In genomic region chr12:7156259-7157197, GRCh38 we compare ENCODE assay signal across 27 cellular contexts. TPM values are rescaled to one million over a fixed set of nuclear protein-coding genes. Genes with fewer than 3 reads are reported as not detected.
DNase-seq lines count a peak whose midpoint lies in the region; ATAC-seq and TF ChIP-seq lines count a peak whose summit lies in the region.
"Had no signal": no experiment of that assay in that cellular context is flagged by ENCODE, and none has a peak within 500 bp of the region (broad histone marks: within the 10 kb centered on the region; RNA-seq: fewer than 3 reads in every experiment).

No MANE protein-coding gene starts in this region.

- no peak overlapping the region for H4K5ac ChIP-seq in H9 (ENCODE audit: insufficient read length, low read depth, low read length)

- H4K20me1 ChIP-seq in H9 (ENCODE audit: control insufficient read depth, insufficient read depth, insufficient read length): no peaks in the 10 kb centered on the region

- no peak overlapping the region for H2AK5ac ChIP-seq in H9 (ENCODE audit: insufficient read length, low read length)

- H3K36me3 ChIP-seq in lower lobe of right lung: peaks cover 14% of the 10 kb centered on the region
- H3K36me3 ChIP-seq: uterus had no signal

- no peak overlapping the region for H2BK12ac ChIP-seq in H9 (ENCODE audit: insufficient read length, low read depth, low read length)

- TF ChIP-seq CTCF in GM10248 (IDR thresholded peaks at IDR 0.05; ENCODE audit: control extremely low read depth, extremely low read depth, low read depth, missing control alignments) (no peak), RWPE1 (conservative IDR thresholded peaks at IDR 0.05; ENCODE audit: low read depth) (no peak), lower lobe of right lung (IDR thresholded peaks at IDR 0.05) (no peak), H9 (conservative IDR thresholded peaks at IDR 0.05) (no peak)

- H3K9me3 ChIP-seq in lower lobe of right lung (no peaks in the 10 kb centered on the region), H9 (ENCODE audit: control insufficient read depth, low read depth, low read length) (no peaks in the 10 kb centered on the region)
- H3K9me3 ChIP-seq: psoas muscle, uterus had no signal

- H3K23ac ChIP-seq in H9 (ENCODE audit: insufficient read length, low read depth, low read length): no peak overlapping the region

- H3K27me3 ChIP-seq in lower lobe of right lung (ENCODE audit: low read depth) (no peaks in the 10 kb centered on the region), H9 (ENCODE audit: insufficient read depth, low read length) (no peaks in the 10 kb centered on the region)
- H3K27me3 ChIP-seq: uterus had no signal

- H3K4me3 Mint-ChIP-seq in H9: no peak overlapping the region
- H3K4me3 Mint-ChIP-seq: activated CD4-positive, alpha-beta T cell treated with anti-CD3 and anti-CD28 coated beads for 36 hours; activated CD8-positive, alpha-beta T cell treated with anti-CD3 and anti-CD28 coated beads for 36 hours; activated naive CD4-positive, alpha-beta T cell treated with anti-CD3 and anti-CD28 coated beads for 36 hours; activated T-helper 1 cell treated with anti-CD3 and anti-CD28 coated beads, Interleukin-12 subunit alpha, Interleukin-12 subunit beta, Interleukin-2, Interleukin-4 antibody, amounts not matched to agents 30 ng/mL and 10 ng/mL and 1 ng/mL, durations not matched to agents 14 hours and 24 hours and 36 hours; stimulated activated naive B cell treated with anti-CD40 and anti-IgM and Interleukin-4, amounts not matched to agents 10 μg/mL and 1 μg/mL and 100 μg/mL, for 72 hours had no signal

- H3K27ac ChIP-seq in RWPE1 (peak overlapping the region; percentile 59), lower lobe of right lung (peak overlapping the region; percentile 24), temporal lobe (ENCODE audit: low read depth, low read length) (peak overlapping the region; percentile 3), H9 (ENCODE audit: insufficient read length, low read depth, low read length) (no peak overlapping the region)
- H3K27ac ChIP-seq: psoas muscle, uterus had no signal

- H3K18ac ChIP-seq in H9 (ENCODE audit: insufficient read length, low read depth, low read length): no peak overlapping the region

- no peak overlapping the region for H4K91ac ChIP-seq in H9 (ENCODE audit: insufficient read length, low read depth, low read length)

- H4K8ac ChIP-seq in H9 (replicated peaks; ENCODE audit: insufficient read length, low read depth, low read length): no peak overlapping the region

- H2BK5ac ChIP-seq in H9 (ENCODE audit: insufficient read length, low read length): no peak overlapping the region

- H3K4me1 Mint-ChIP-seq in H9: no peaks in the 10 kb centered on the region
- H3K4me1 Mint-ChIP-seq: activated CD4-positive, alpha-beta T cell treated with anti-CD3 and anti-CD28 coated beads for 36 hours; naive B cell had no signal

- H3K9me3 Mint-ChIP-seq in H9: no peaks in the 10 kb centered on the region
- H3K9me3 Mint-ChIP-seq: activated CD8-positive, alpha-beta T cell treated with anti-CD3 and anti-CD28 coated beads for 36 hours; activated naive CD4-positive, alpha-beta T cell treated with anti-CD3 and anti-CD28 coated beads for 36 hours; activated T-helper 1 cell treated with anti-CD3 and anti-CD28 coated beads, Interleukin-12 subunit alpha, Interleukin-12 subunit beta, Interleukin-2, Interleukin-4 antibody, amounts not matched to agents 30 ng/mL and 10 ng/mL and 1 ng/mL, durations not matched to agents 14 hours and 24 hours and 36 hours; naive B cell; stimulated activated naive B cell treated with anti-CD40 and anti-IgM and Interleukin-4, amounts not matched to agents 10 μg/mL and 1 μg/mL and 100 μg/mL, for 72 hours had no signal

- H3K27me3 Mint-ChIP-seq in H9 (ENCODE audit: low read depth): peaks cover 6% of the 10 kb centered on the region; the same call in 1 of the 2 replicates
- H3K27me3 Mint-ChIP-seq: activated CD4-positive, alpha-beta T cell treated with anti-CD3 and anti-CD28 coated beads for 36 hours; activated CD8-positive, alpha-beta T cell treated with anti-CD3 and anti-CD28 coated beads for 36 hours had no signal

- intact Hi-C loops in lower lobe of right lung (cut with DNase I): no loop called here

- H3K4me2 ChIP-seq in H9 (ENCODE audit: insufficient read depth, insufficient read length, low read length): no peak overlapping the region

- CTCF ChIA-PET in GM10248 (lab: Yijun Ruan, JAX): interaction anchor here (0.8 to 3.0 kb wide), 3 partner anchors 9 to 44 kb away, joined by 3 to 17 read pairs (median 3); no protein-coding TSS in a partner anchor
- CTCF ChIA-PET in RWPE1 (lab: Yijun Ruan, JAX): interaction anchor here (0.9 kb wide), 1 partner anchor 48 kb away, joined by 4 read pairs; no protein-coding TSS in a partner anchor

- no peak overlapping the region for H2AFZ ChIP-seq in H9 (ENCODE audit: low read length)

- DNase-seq in GM10248 (ENCODE audit: extremely low spot score) (peak; percentile 8), RWPE1 (ENCODE audit: low spot score) (no peak), lower lobe of right lung (no peak), H9 (no peak)
- no peak for DNase-seq in stimulated activated CD4-positive, alpha-beta T cell treated with anti-CD3 and anti-CD28 coated beads, Interleukin-4, amount 100 ng/mL, for 1 hour
- DNase-seq in activated CD4-positive, alpha-beta T cell treated with anti-CD3 and anti-CD28 coated beads for 1 hour: no peak
- DNase-seq: ACHN; activated CD4-positive, alpha-beta T cell treated with anti-CD3 and anti-CD28 coated beads for 36 hours; activated CD8-positive, alpha-beta memory T cell treated with anti-CD3 and anti-CD28 coated beads, Interleukin-2, amount 50 U/mL, for 48 hours; activated CD8-positive, alpha-beta T cell treated with anti-CD3 and anti-CD28 coated beads for 36 hours; activated naive CD4-positive, alpha-beta T cell treated with anti-CD3 and anti-CD28 coated beads for 36 hours; amygdala; effector CD8-positive, alpha-beta T cell; EL; Kasumi-1; midbrain; naive B cell; psoas muscle; SIG-M5; stimulated activated naive B cell treated with anti-CD40 and anti-IgM and Interleukin-4, amounts not matched to agents 10 μg/mL and 1 μg/mL and 100 μg/mL, for 72 hours; uterus had no signal

- H2BK20ac ChIP-seq in H9 (ENCODE audit: low read depth, low read length, poor library complexity, severe bottlenecking): no peak overlapping the region

- H3K79me2 ChIP-seq in H9 (ENCODE audit: insufficient read depth, low read length): no peaks in the 10 kb centered on the region

- no peak overlapping the region for H3K9ac ChIP-seq in H9 (ENCODE audit: extremely low read depth, insufficient read length, low read length)

- H2BK120ac ChIP-seq in H9 (ENCODE audit: low read depth, low read length, poor library complexity, severe bottlenecking): no peak overlapping the region

- no peaks in the 10 kb centered on the region for H3K79me1 ChIP-seq in H9 (ENCODE audit: insufficient read depth, low read depth, low read length, poor library complexity, severe bottlenecking)

- no peak overlapping the region for H3K14ac ChIP-seq in H9 (ENCODE audit: insufficient read depth, low read length)

- H3K27ac Mint-ChIP-seq in H9: peak overlapping the region in 1 of 3 experiments; percentile 45; a peak in 1 of 7 replicates
- H3K27ac Mint-ChIP-seq: activated CD4-positive, alpha-beta T cell treated with anti-CD3 and anti-CD28 coated beads for 36 hours; activated naive CD4-positive, alpha-beta T cell treated with anti-CD3 and anti-CD28 coated beads for 36 hours; activated T-helper 1 cell treated with anti-CD3 and anti-CD28 coated beads, Interleukin-12 subunit alpha, Interleukin-12 subunit beta, Interleukin-2, Interleukin-4 antibody, amounts not matched to agents 30 ng/mL and 10 ng/mL and 1 ng/mL, durations not matched to agents 14 hours and 24 hours and 36 hours; stimulated activated naive B cell treated with anti-CD40 and anti-IgM and Interleukin-4, amounts not matched to agents 10 μg/mL and 1 μg/mL and 100 μg/mL, for 72 hours had no signal

- H3K23me2 ChIP-seq in H9 (ENCODE audit: insufficient read length, low read depth, low read length, poor library complexity, severe bottlenecking): no peaks in the 10 kb centered on the region

- POLR2A ChIA-PET in GM10248 (lab: Yijun Ruan, JAX) (no interaction called here), RWPE1 (lab: Yijun Ruan, JAX; ENCODE audit: low non-redundant PET) (no interaction called here)

- peak overlapping the region; percentile 43 for H3K4me3 ChIP-seq in lower lobe of right lung
- H3K4me3 ChIP-seq: GM12878, psoas muscle, uterus had no signal

- no peak overlapping the region for H2BK15ac ChIP-seq in H9 (ENCODE audit: low read depth, low read length)

- peaks cover 18% of the 10 kb centered on the region for H3K4me1 ChIP-seq in lower lobe of right lung
- no peaks in the 10 kb centered on the region for H3K4me1 ChIP-seq in H9 (ENCODE audit: insufficient read depth, low read length)
- H3K4me1 ChIP-seq: psoas muscle, uterus had no signal

- H3K36me3 Mint-ChIP-seq in H9 (ENCODE audit: insufficient read depth in 1 of 3, low read depth in 3 of 3): peaks cover 0 to 7% (median 5%) of the 10 kb centered on the region in 3 experiments; a peak in 3 of 7 replicates
- H3K36me3 Mint-ChIP-seq: naive B cell had no signal

- H3T11ph ChIP-seq in H9 (ENCODE audit: low read length): no peak overlapping the region

- no peak overlapping the region for H3K56ac ChIP-seq in H9 (ENCODE audit: insufficient read length, low read depth, low read length)

- ATAC-seq in lower lobe of right lung: peak in 1 of 2 donors; percentile 2
- ATAC-seq: activated CD4-positive, alpha-beta T cell treated with anti-CD3 and anti-CD28 coated beads for 36 hours; activated CD8-positive, alpha-beta T cell treated with anti-CD3 and anti-CD28 coated beads for 36 hours; GM12878; HCT116; psoas muscle; stimulated activated naive B cell treated with anti-CD40 and anti-IgM and Interleukin-4, amounts not matched to agents 10 μg/mL and 1 μg/mL and 100 μg/mL, for 72 hours had no signal

- no CpG with 5 or more reads among the region's 24 CpGs for WGBS in H9 (ENCODE audit: extremely low coverage, insufficient read length, low lambda C conversion rate)

- no peak overlapping the region for H3K4ac ChIP-seq in H9 (ENCODE audit: low read depth, low read length)

RNA-seq across cellular contexts. Expression of gene CLSTN3, which starts 26.4 kb away (rescaled TPM):
- total RNA-seq in lower lobe of right lung (36.8 TPM), temporal lobe (72.3 TPM), H9 (2021) (25.0 and 26.2 TPM in 2 replicates)

RNA-seq across cellular contexts. Expression of gene RBP5, which starts 27.8 kb away (rescaled TPM):
- total RNA-seq in lower lobe of right lung (1.1 TPM), temporal lobe (0.25 TPM), H9 (2021) (2.1 and 2.7 TPM in 2 replicates)
- total RNA-seq: activated CD4-positive, alpha-beta T cell treated with anti-CD3 and anti-CD28 coated beads for 36 hours; activated CD8-positive, alpha-beta T cell treated with anti-CD3 and anti-CD28 coated beads for 36 hours; activated T-helper 1 cell treated with anti-CD3 and anti-CD28 coated beads, Interleukin-12 subunit alpha, Interleukin-12 subunit beta, Interleukin-2, Interleukin-4 antibody, amounts not matched to agents 30 ng/mL and 10 ng/mL and 1 ng/mL, durations not matched to agents 14 hours and 24 hours and 36 hours; bronchial epithelial cell; epithelial cell of proximal tubule had no signal

RNA-seq across cellular contexts. Expression of gene PEX5, which starts 33.0 kb away (rescaled TPM):
- total RNA-seq in lower lobe of right lung: 47.8 TPM
- 58.3 TPM for total RNA-seq in temporal lobe
- 38.1 and 40.5 TPM in 2 replicates for total RNA-seq in H9 (2021)

RNA-seq across cellular contexts. Expression of gene C1RL, which starts 47.5 kb away (rescaled TPM):
- 80.5 TPM for total RNA-seq in lower lobe of right lung
- 5.9 TPM for total RNA-seq in temporal lobe
- 14.4 and 15.1 TPM in 2 replicates for total RNA-seq in H9 (2021)
